In genomic region chr2:862723-863466, GRCh38 we compare ENCODE assay signal across 16 cellular contexts.
"Had no signal": no experiment of that assay in that cellular context is flagged by ENCODE, and none has a peak within 500 bp of the region (broad histone marks: within the 10 kb centered on the region; RNA-seq: fewer than 3 reads in every experiment).

No MANE protein-coding gene starts in this region.

- H3K9me3 ChIP-seq: heart right ventricle, left ventricle myocardium inferior, lower lobe of right lung, pancreas had no signal

- H3K27ac ChIP-seq: dorsolateral prefrontal cortex, heart right ventricle, left ventricle myocardium inferior, lower lobe of right lung, pancreas had no signal

- ATAC-seq: esophagus mucosa, heart right ventricle, pancreas, right cardiac atrium had no signal

- H3K9me3 Mint-ChIP-seq: memory B cell, naive B cell, nephron progenitor cell had no signal

- H3K36me3 ChIP-seq: heart right ventricle, left ventricle myocardium inferior, lower lobe of right lung, pancreas had no signal

- H3K36me3 Mint-ChIP-seq: memory B cell, naive B cell had no signal

- H3K27ac Mint-ChIP-seq: memory B cell, nephron progenitor cell had no signal

- H3K4me3 ChIP-seq: heart right ventricle, left ventricle myocardium inferior, lower lobe of right lung, pancreas had no signal

- H3K27me3 ChIP-seq: pancreas had no signal

- H3K4me1 ChIP-seq: heart right ventricle, left ventricle myocardium inferior, lower lobe of right lung, pancreas had no signal

- H3K4me3 Mint-ChIP-seq: memory B cell, naive B cell had no signal

- DNase-seq: cortex of kidney; effector CD8-positive, alpha-beta T cell; heart right ventricle; left ventricle myocardium inferior; lower lobe of right lung; naive B cell; nephron progenitor cell; pancreas; right cardiac atrium; small intestine; stimulated activated CD4-positive, alpha-beta T cell treated with anti-CD3 and anti-CD28 coated beads, Interleukin-2, amount 100 ng/mL, for 48 hours; stimulated activated naive CD4-positive, alpha-beta T cell treated with Interleukin-2 at 50 U/mL for 16 hours; trophoblast cell had no signal

- H3K4me1 Mint-ChIP-seq: memory B cell had no signal
